In the genomic region with DNA sequence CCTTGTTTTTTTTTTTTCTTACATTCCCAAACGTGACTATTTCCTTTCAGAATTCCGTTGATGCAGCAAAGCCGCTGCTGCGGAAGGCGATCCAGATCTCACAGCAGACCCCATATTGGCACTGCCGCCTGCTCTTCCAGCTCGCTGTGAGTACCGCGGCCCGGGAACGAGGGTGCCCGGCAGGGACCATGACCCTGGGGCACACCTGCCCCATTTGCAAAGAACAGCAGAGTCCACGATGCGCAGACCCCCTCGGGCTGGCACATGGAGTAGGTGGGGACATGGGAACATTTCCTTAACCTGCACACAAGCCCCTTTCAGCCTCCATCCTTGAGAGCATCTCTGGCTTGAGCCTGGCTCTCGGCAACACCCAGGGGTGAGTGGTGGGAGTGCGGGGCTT, we compare ENCODE assay signal across 18 cellular contexts.
"Had no signal": no experiment of that assay in that cellular context is flagged by ENCODE, and none has a peak within 500 bp of the region (broad histone marks: within the 10 kb centered on the region; RNA-seq: fewer than 3 reads in every experiment).

No MANE protein-coding gene starts in this region.

- H3K36me3 ChIP-seq: breast epithelium had no signal

- H3K27me3 ChIP-seq: breast epithelium had no signal

- H3K4me3 ChIP-seq: breast epithelium had no signal

- DNase-seq: activated CD4-positive, alpha-beta T cell treated with anti-CD3 and anti-CD28 coated beads for 4 hours; activated CD8-positive, alpha-beta memory T cell treated with anti-CD3 and anti-CD28 coated beads, Interleukin-2, amount 50 U/mL, for 4 hours; activated CD8-positive, alpha-beta T cell treated with anti-CD3 and anti-CD28 coated beads for 36 hours; activated effector memory CD4-positive, alpha-beta T cell treated with Interleukin-2 at 50 U/mL for 16 hours; activated naive CD4-positive, alpha-beta T cell; activated T-cell treated with anti-CD3 and anti-CD28 coated beads, Interleukin-2, amount 50 U/mL, for 1 hour; aorta; Karpas-422; NCI-H1105 treated with DMSO at 0.1 percent for 48 hours; NCI-H1436 treated with DMSO at 0.1 percent for 48 hours; NCI-H187; NCI-H2081; NCI-H446; NCI-H524; SHP77 treated with DMSO at 0.1 percent for 48 hours had no signal

- H3K9me3 ChIP-seq: breast epithelium had no signal

- ATAC-seq: activated CD4-positive, CD25-positive, alpha-beta regulatory T cell treated with anti-CD3 and anti-CD28 coated beads, Interleukin-2, amount 50 U/mL, for 24 hours; activated CD8-positive, alpha-beta T cell treated with anti-CD3 and anti-CD28 coated beads for 36 hours had no signal

- FAIRE-seq: RCC 7860 had no signal
